Comparison of ENCODE assay signal across 21 cellular contexts in the genomic region with DNA sequence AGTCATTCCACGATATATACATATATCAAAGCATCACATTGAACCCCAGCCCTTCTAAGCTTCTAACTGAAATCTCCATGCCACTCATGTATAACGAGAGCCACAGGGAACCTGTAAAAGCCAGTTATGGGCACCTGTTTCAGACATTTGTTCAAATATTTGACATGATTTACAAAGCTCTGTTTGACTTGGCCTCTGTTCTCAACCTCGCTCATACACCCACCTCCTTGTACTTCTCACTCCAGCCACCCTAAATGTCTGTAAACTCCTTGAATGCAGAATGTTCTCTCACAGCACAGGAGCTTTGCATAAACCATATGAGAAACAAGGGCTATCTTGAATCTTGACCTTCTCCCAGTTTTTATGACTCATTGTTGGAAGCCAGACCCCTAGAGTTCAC. TPM values are rescaled to one million over a fixed set of nuclear protein-coding genes. Genes with fewer than 3 reads are reported as not detected.
DNase-seq lines count a peak whose midpoint lies in the region; ATAC-seq and TF ChIP-seq lines count a peak whose summit lies in the region.
"Had no signal": no experiment of that assay in that cellular context is flagged by ENCODE, and none has a peak within 500 bp of the region (broad histone marks: within the 10 kb centered on the region; RNA-seq: fewer than 3 reads in every experiment).

No MANE protein-coding gene starts in this region.

- H2AFZ ChIP-seq in OCI-LY7 (ENCODE audit: low read length) = no peak overlapping the region
- H2AFZ ChIP-seq: GM23338 had no signal

- no peaks in the 10 kb centered on the region for H3K9me2 ChIP-seq in OCI-LY7 (ENCODE audit: insufficient read depth, low read length)

- H3K4me1 ChIP-seq in OCI-LY7 (ENCODE audit: insufficient read depth, low read length, poor library complexity, severe bottlenecking) (peaks cover 21% of the 10 kb centered on the region), mucosa of descending colon (ENCODE audit: low read depth) (no peaks in the 10 kb centered on the region)
- H3K4me1 ChIP-seq: BE2C, HAP-1, Peyer's patch had no signal

- CTCF ChIA-PET in OCI-LY7 (lab: Charles Lee; ENCODE audit: unreplicated experiment) = no interaction called here

- no peaks in the 10 kb centered on the region for H4K20me1 ChIP-seq in OCI-LY7 (ENCODE audit: insufficient read depth, low read length)

- H3K4me3 ChIP-seq in OCI-LY7 (ENCODE audit: low read depth, low read length, poor library complexity, severe bottlenecking) (no peak overlapping the region), mucosa of descending colon (no peak overlapping the region)
- H3K4me3 ChIP-seq: GM12878, GM23338, HAP-1, Peyer's patch had no signal

- DNase-seq in NCI-H146 (lab: John Stamatoyannopoulos, UW) (peak; percentile 46), NCI-H345 treated with DMSO at 0.1 percent for 48 hours (lab: John Stamatoyannopoulos, UW; ENCODE audit: unreplicated experiment) (peak; percentile 58), OCI-LY7 (ENCODE audit: low spot score) (no peak), mucosa of descending colon (no peak), left cardiac atrium (no peak), omental fat pad (ENCODE audit: low spot score) (no peak), NCI-H1048 (lab: John Stamatoyannopoulos, UW) (no peak)
- DNase-seq: BE2C, DND-41, KG1, NCI-H1930, NCI-H226, NCI-H524 treated with DMSO at 0.1 percent for 48 hours, Peyer's patch had no signal

- 0 out of 2 replicates have a peak, but pooled peaks cover 3% of the 10 kb centered on the region for H3K9me3 ChIP-seq in OCI-LY7 (ENCODE audit: low read length)
- no peaks in the 10 kb centered on the region for H3K9me3 ChIP-seq in mucosa of descending colon
- H3K9me3 ChIP-seq: BE2C, HAP-1, Peyer's patch had no signal

- no TSS peak for BruUV-seq in OCI-LY7 (replicated peaks; lab: Mats Ljungman, UMichigan)

- POLR2A ChIA-PET in OCI-LY7 (lab: Charles Lee) = interaction anchor here (0.6 kb wide), 1 partner anchor 15 kb away, joined by 3 read pairs; no protein-coding TSS in a partner anchor

- H3K79me2 ChIP-seq in OCI-LY7 (ENCODE audit: insufficient read depth, low read depth, low read length) = no peaks in the 10 kb centered on the region

- H3K36me3 ChIP-seq in OCI-LY7 (ENCODE audit: insufficient read depth, low read length) (no peaks in the 10 kb centered on the region), mucosa of descending colon (ENCODE audit: low read depth) (no peaks in the 10 kb centered on the region)
- H3K36me3 ChIP-seq: BE2C, HAP-1, Peyer's patch had no signal

- no peak overlapping the region for H3K4me2 ChIP-seq in OCI-LY7 (ENCODE audit: low read length)
- H3K4me2 ChIP-seq: GM23338 had no signal

- TF ChIP-seq CTCF in OCI-LY7 (conservative IDR thresholded peaks at IDR 0.05; ENCODE audit: low read length) (no peak), mucosa of descending colon (IDR thresholded peaks at IDR 0.05) (no peak), omental fat pad (IDR thresholded peaks at IDR 0.05) (no peak)

- intact Hi-C loops in OCI-LY7 (cut with micrococcal nuclease; ENCODE audit: unreplicated experiment) (no loop called here), mucosa of descending colon (cut with DNase I, micrococcal nuclease) (no loop called here), left cardiac atrium (cut with DNase I) (no loop called here)

- H3K27ac ChIP-seq in OCI-LY7 (ENCODE audit: low read depth, low read length, poor library complexity, severe bottlenecking) = peak overlapping the region; percentile 51
- H3K27ac ChIP-seq: Peyer's patch had no signal

- ATAC-seq in mucosa of descending colon (peak; percentile 23), left cardiac atrium (no peak), omental fat pad (ENCODE audit: low FRiP score) (no peak), HG03159 (IDR thresholded peaks at IDR 0.05; ENCODE audit: unreplicated experiment) (no peak)
- ATAC-seq: GM12878, GM23338 had no signal

RNA-seq across cellular contexts. Expression of gene CD2, which starts 36.9 kb away (rescaled TPM):
- not detected in 2 replicates for total RNA-seq in OCI-LY7 (2014; rRNA removed; shearing (Covaris generic))
- total RNA-seq in OCI-LY7 (2022) = not detected in 2 replicates
- 1 to 10 TPM; 4.1 to 7.7 (median 5.4) TPM for total RNA-seq in mucosa of descending colon
- total RNA-seq in left cardiac atrium = 1 to 10 TPM; 1.4 to 3.5 TPM
- 1 to 10 TPM; 1.8 to 3.4 (median 2.6) TPM for total RNA-seq in omental fat pad
- total RNA-seq: A673, GM23338, HT1080, SK-MEL-5 had no signal

RNA-seq across cellular contexts. Expression of gene IGSF3, which starts 49.8 kb away (rescaled TPM):
- not detected in 2 replicates for total RNA-seq in OCI-LY7 (2014; rRNA removed; shearing (Covaris generic))
- not detected in 2 replicates for total RNA-seq in OCI-LY7 (2022)
- 10 to 100 TPM; 20.9 to 35.4 (median 27.4) TPM for total RNA-seq in mucosa of descending colon
- total RNA-seq in left cardiac atrium = 10 to 100 TPM; 14.3 to 15.6 TPM
- 1 to 10 TPM; 2.6 to 4.6 (median 3.4) TPM for total RNA-seq in omental fat pad

Comparison
In these comparisons a context has a peak if more than half of its experiments do, and no peak if none do; other contexts are left out.
1. DNase-seq: peak in NCI-H146 (single experiment) and NCI-H345 treated with DMSO at 0.1 percent for 48 hours (single experiment); none in OCI-LY7 (single experiment), mucosa of descending colon (0 of 3), left cardiac atrium (single experiment), omental fat pad (single experiment) and NCI-H1048 (single experiment).